ENCODE assay signal across 1 cellular context in genomic region chr14:76902591-76902990, GRCh38.
TF ChIP-seq lines count a peak whose summit lies in the region.

No MANE protein-coding gene starts in this region.

TF ChIP-seq in IMR-90, 13 proteins besides CTCF, POLR2A, EP300 and RAD21:
- no peak for TF ChIP-seq MAZ (IDR thresholded peaks at IDR 0.05; ENCODE audit: borderline replicate concordance, low read depth, low read length)
- TF ChIP-seq MXI1 (IDR thresholded peaks at IDR 0.05; ENCODE audit: borderline replicate concordance, low read depth, low read length) = no peak
